Comparison of ENCODE assay signal across 11 cellular contexts in genomic region chr4:147773261-147774184, GRCh38. TPM values are rescaled to one million over a fixed set of nuclear protein-coding genes. Genes with fewer than 3 reads are reported as not detected.
DNase-seq lines count a peak whose midpoint lies in the region; ATAC-seq, FAIRE-seq and TF ChIP-seq lines count a peak whose summit lies in the region.
"Had no signal": no experiment of that assay in that cellular context is flagged by ENCODE, and none has a peak within 500 bp of the region (broad histone marks: within the 10 kb centered on the region; RNA-seq: fewer than 3 reads in every experiment).

No MANE protein-coding gene starts in this region.

- H3K36me3 ChIP-seq in bronchial epithelial cell (ENCODE audit: control insufficient read depth, insufficient read depth, low read length) (no peaks in the 10 kb centered on the region), Caco-2 (ENCODE audit: control insufficient read depth, insufficient read depth, low read length) (no peaks in the 10 kb centered on the region)

- H3K27me3 ChIP-seq in bronchial epithelial cell (ENCODE audit: control insufficient read depth, insufficient read depth, low read length) (no peaks in the 10 kb centered on the region), Caco-2 (replicated peaks; ENCODE audit: control insufficient read depth, insufficient read depth, low read length) (no peaks in the 10 kb centered on the region)

- H3K4me3 ChIP-seq in bronchial epithelial cell (ENCODE audit: low read depth, low read length) (no peak overlapping the region), Caco-2 (ENCODE audit: low read depth, low read length) (no peak overlapping the region)

- no TSS peak for BruUV-seq in Caco-2 (replicated peaks; lab: Mats Ljungman, UMichigan)

- H3K9me3 Mint-ChIP-seq in nephron progenitor cell (peaks cover 4% of the 10 kb centered on the region), Caco-2 (ENCODE audit: unreplicated experiment) (no peaks in the 10 kb centered on the region)
- H3K9me3 Mint-ChIP-seq: activated B cell treated with CpG ODN at 0.5 μM for 24 hours had no signal

- no peak for FAIRE-seq in bronchial epithelial cell (lab: Jason Lieb, UNC)
- FAIRE-seq: G401.6 had no signal

- in situ Hi-C loops in GM13977 (cut with MboI; ENCODE audit: low pct_unique_long_range_greater_than_20kb, low sequenced_read_pairs, unreplicated experiment), result no loop called here

- H3K9me3 ChIP-seq in Caco-2, result no peaks in the 10 kb centered on the region

- peak; percentile 46 for ATAC-seq in GM18511 (IDR thresholded peaks at IDR 0.05; ENCODE audit: unreplicated experiment)
- ATAC-seq in HG02885 (IDR thresholded peaks at IDR 0.05; ENCODE audit: poor library complexity, unreplicated experiment), result peak; percentile 59

- H3K4me1 ChIP-seq in Caco-2, result peaks cover 52% of the 10 kb centered on the region

- CTCF ChIA-PET in Caco-2 (lab: Charles Lee), result interaction anchor here (0.6 to 0.9 kb wide), 2 partner anchors 8 to 93 kb away, joined by 3 to 4 read pairs; no protein-coding TSS in a partner anchor

- H3K36me3 Mint-ChIP-seq in nephron progenitor cell (ENCODE audit: low read depth) (peaks cover 12% of the 10 kb centered on the region), Caco-2 (ENCODE audit: insufficient read depth, unreplicated experiment) (no peaks in the 10 kb centered on the region)

- H3K27ac Mint-ChIP-seq in nephron progenitor cell (peak overlapping the region; percentile 88), Caco-2 (ENCODE audit: unreplicated experiment) (no peak overlapping the region)
- H3K27ac Mint-ChIP-seq: activated B cell treated with CpG ODN at 0.5 μM for 24 hours had no signal

- TF ChIP-seq CTCF in bronchial epithelial cell (IDR thresholded peaks at IDR 0.05; ENCODE audit: insufficient read depth, low read length, severe bottlenecking) (no peak), nephron progenitor cell (IDR thresholded peaks at IDR 0.05) (no peak), GM13977 (IDR thresholded peaks at IDR 0.05; ENCODE audit: extremely low read depth, insufficient read depth, missing control alignments) (no peak), Caco-2 (IDR thresholded peaks at IDR 0.05; ENCODE audit: insufficient read depth in 1 of 2, low read depth in 1 of 2, low read length in 1 of 2, severe bottlenecking in 1 of 2, unreplicated experiment in 1 of 2) (no peak)

- DNase-seq in bronchial epithelial cell (ENCODE audit: low read depth) (peak; percentile 58), nephron progenitor cell (no peak), NCI-H2029 (lab: John Stamatoyannopoulos, UW) (no peak), GM13977 (ENCODE audit: low spot score) (no peak), Caco-2 (no peak), NCI-H510A (lab: John Stamatoyannopoulos, UW) (no peak)
- DNase-seq: activated B cell treated with CpG ODN at 0.5 μM for 24 hours, NCI-H774 had no signal

- POLR2A ChIA-PET in Caco-2 (lab: Charles Lee), result no interaction called here

- H3K27me3 Mint-ChIP-seq in nephron progenitor cell (ENCODE audit: low read depth, poor library complexity) (no peaks in the 10 kb centered on the region), Caco-2 (ENCODE audit: insufficient read depth, unreplicated experiment) (no peaks in the 10 kb centered on the region)
- H3K27me3 Mint-ChIP-seq: activated B cell treated with CpG ODN at 0.5 μM for 24 hours had no signal

- H3K4me1 Mint-ChIP-seq in nephron progenitor cell (peaks cover 65% of the 10 kb centered on the region), Caco-2 (ENCODE audit: low read depth, unreplicated experiment) (peaks cover 16% of the 10 kb centered on the region)
- H3K4me1 Mint-ChIP-seq: activated B cell treated with CpG ODN at 0.5 μM for 24 hours had no signal

- no peak overlapping the region for H3K4me3 Mint-ChIP-seq in nephron progenitor cell
- H3K4me3 Mint-ChIP-seq in Caco-2 (ENCODE audit: unreplicated experiment), result no peak overlapping the region
- H3K4me3 Mint-ChIP-seq: activated B cell treated with CpG ODN at 0.5 μM for 24 hours had no signal

- intact Hi-C loops in Caco-2 (cut with micrococcal nuclease; ENCODE audit: unreplicated experiment), result loop anchor here (2.0 to 5.0 kb wide), 2 partner anchors 13 to 69 kb away; no protein-coding TSS in a partner anchor

RNA-seq across cellular contexts. Expression of gene ARHGAP10, which starts 41.6 kb away (rescaled TPM):
- 8.4 and 11.3 TPM in 2 replicates for total RNA-seq in bronchial epithelial cell
- total RNA-seq in Caco-2 (2022), result 33.2 and 36.6 TPM in 2 replicates
